25 cellular contexts compared by ENCODE assay signal in genomic region chr2:240163056-240163714, GRCh38. TPM values are rescaled to one million over a fixed set of nuclear protein-coding genes. Genes with fewer than 3 reads are reported as not detected.
"Had no signal": no experiment of that assay in that cellular context is flagged by ENCODE, and none has a peak within 500 bp of the region (broad histone marks: within the 10 kb centered on the region; RNA-seq: fewer than 3 reads in every experiment).

No MANE protein-coding gene starts in this region.

- H3K4me3 Mint-ChIP-seq: activated CD8-positive, alpha-beta T cell treated with anti-CD3 and anti-CD28 coated beads for 36 hours; activated naive CD8-positive, alpha-beta T cell; activated T-cell treated with anti-CD3 and anti-CD28 coated beads, Interleukin-2, amount 50 U/mL, for 72 hours; T-helper 1 cell treated with Interleukin-12 subunit alpha and Interleukin-12 subunit beta and Interleukin-4 antibody, amounts not matched to agents 30 μg/mL and 1 μg/mL, for 36 hours had no signal

- H3K9ac ChIP-seq: KMS-11 had no signal

- H3K27ac ChIP-seq: brain microvascular endothelial cell, cardiac muscle cell, KMS-11, Peyer's patch, RWPE1 had no signal

- ATAC-seq: activated CD4-positive, CD25-positive, alpha-beta regulatory T cell treated with anti-CD3 and anti-CD28 coated beads, Interleukin-2, amount 50 U/mL, for 24 hours; activated CD8-positive, alpha-beta T cell treated with anti-CD3 and anti-CD28 coated beads for 36 hours; activated T-cell treated with anti-CD3 and anti-CD28 coated beads, Interleukin-2, amount 50 U/mL, for 72 hours had no signal

- H3K36me3 Mint-ChIP-seq: activated naive CD8-positive, alpha-beta T cell had no signal

- H3K9me3 Mint-ChIP-seq: activated CD8-positive, alpha-beta T cell treated with anti-CD3 and anti-CD28 coated beads for 36 hours had no signal

- H3K4me1 ChIP-seq: Peyer's patch had no signal

- H3K4me3 ChIP-seq: cardiac muscle cell, MG63, Peyer's patch had no signal

- DNase-seq: activated CD4-positive, alpha-beta T cell treated with anti-CD3 and anti-CD28 coated beads for 4 hours; activated CD8-positive, alpha-beta memory T cell treated with anti-CD3 and anti-CD28 coated beads, Interleukin-2, amount 50 U/mL, for 4 hours; activated CD8-positive, alpha-beta T cell treated with anti-CD3 and anti-CD28 coated beads for 36 hours; activated gamma-delta T cell treated with Interleukin-2 at 50 U/mL for 16 hours; activated T-cell treated with anti-CD3 and anti-CD28 coated beads, Interleukin-2, amount 50 U/mL, for 72 hours; amygdala; brain microvascular endothelial cell; MG63; MV-4-11; NCI-H1105; NCI-H1436; NCI-H1694 treated with DMSO at 0.1 percent for 48 hours; NCI-H2029 treated with DMSO at 0.1 percent for 48 hours; NCI-H446; NCI-H524; SHP77 treated with DMSO at 0.1 percent for 48 hours had no signal

- H3K9me3 ChIP-seq: MG63, Peyer's patch had no signal

- H3K27me3 ChIP-seq: brain microvascular endothelial cell, cardiac muscle cell, MG63, Peyer's patch had no signal

- H3K36me3 ChIP-seq: brain microvascular endothelial cell, cardiac muscle cell, MG63, Peyer's patch had no signal

- H3K27ac Mint-ChIP-seq: activated CD8-positive, alpha-beta T cell treated with anti-CD3 and anti-CD28 coated beads for 36 hours; activated naive CD8-positive, alpha-beta T cell; activated T-cell treated with anti-CD3 and anti-CD28 coated beads, Interleukin-2, amount 50 U/mL, for 72 hours; activated T-helper 2 cell treated with anti-CD3 and anti-CD28 coated beads, Interferon-gamma antibody, Interleukin-2, Interleukin-4, amounts not matched to agents 10 μg/mL and 5 μg/mL and 100 μg/mL, durations not matched to agents 14 hours and 24 hours and 36 hours; T-helper 1 cell treated with Interleukin-12 subunit alpha and Interleukin-12 subunit beta and Interleukin-4 antibody, amounts not matched to agents 30 μg/mL and 1 μg/mL, for 36 hours had no signal

- H3K27me3 Mint-ChIP-seq: activated naive CD8-positive, alpha-beta T cell had no signal

RNA-seq across cellular contexts. Expression of gene OTOS, which starts 22.7 kb away (rescaled TPM):
- total RNA-seq: activated CD8-positive, alpha-beta T cell treated with anti-CD3 and anti-CD28 coated beads for 36 hours; activated T-cell treated with anti-CD3 and anti-CD28 coated beads, Interleukin-2, amount 50 U/mL, for 72 hours; activated T-helper 2 cell treated with anti-CD3 and anti-CD28 coated beads, Interferon-gamma antibody, Interleukin-2, Interleukin-4, amounts not matched to agents 10 μg/mL and 5 μg/mL and 100 μg/mL, durations not matched to agents 14 hours and 24 hours and 36 hours; cardiac muscle cell; Peyer's patch; SK-MEL-5 had no signal
- polyA plus RNA-seq: cardiac muscle cell had no signal
